Comparison of ENCODE assay signal across 13 cellular contexts in genomic region chr10:30917790-30918189, GRCh38.
DNase-seq lines count a peak whose midpoint lies in the region; ATAC-seq lines count a peak whose summit lies in the region.
"Had no signal": no experiment of that assay in that cellular context is flagged by ENCODE, and none has a peak within 500 bp of the region (broad histone marks: within the 10 kb centered on the region; RNA-seq: fewer than 3 reads in every experiment).

No MANE protein-coding gene starts in this region.

- H3K9me3 Mint-ChIP-seq in stimulated activated memory B cell treated with anti-CD40 and anti-IgM and Interleukin-4, amounts not matched to agents 10 μg/mL and 1 μg/mL and 100 μg/mL, for 72 hours, result no peaks in the 10 kb centered on the region
- H3K9me3 Mint-ChIP-seq: CD8-positive, alpha-beta T cell had no signal

- DNase-seq in LHCN-M2 (ENCODE audit: low read depth) (peak; percentile 14), fibroblast of gingiva (ENCODE audit: low read depth) (peak; percentile 21), iris pigment epithelial cell (ENCODE audit: low read depth) (peak; percentile 9), MG63 (no peak), D341Med (ENCODE audit: low spot score) (no peak), NCI-H345 (lab: John Stamatoyannopoulos, UW) (no peak)
- DNase-seq: Caco-2; CD8-positive, alpha-beta T cell; DMS53; GF-D8 had no signal

- no peak overlapping the region for H3K4me3 Mint-ChIP-seq in stimulated activated memory B cell treated with anti-CD40 and anti-IgM and Interleukin-4, amounts not matched to agents 10 μg/mL and 1 μg/mL and 100 μg/mL, for 72 hours
- H3K4me3 Mint-ChIP-seq: CD8-positive, alpha-beta T cell had no signal

- no peaks in the 10 kb centered on the region for H3K4me1 Mint-ChIP-seq in stimulated activated memory B cell treated with anti-CD40 and anti-IgM and Interleukin-4, amounts not matched to agents 10 μg/mL and 1 μg/mL and 100 μg/mL, for 72 hours

- no peaks in the 10 kb centered on the region for H3K36me3 ChIP-seq in MG63
- H3K36me3 ChIP-seq: HAP-1 had no signal

- no peaks in the 10 kb centered on the region for H3K27me3 Mint-ChIP-seq in stimulated activated memory B cell treated with anti-CD40 and anti-IgM and Interleukin-4, amounts not matched to agents 10 μg/mL and 1 μg/mL and 100 μg/mL, for 72 hours

- H3K4me3 ChIP-seq in MG63, result no peak overlapping the region
- H3K4me3 ChIP-seq: A549, HAP-1 had no signal

- no peaks in the 10 kb centered on the region for H3K27me3 ChIP-seq in MG63

- ATAC-seq in stimulated activated memory B cell treated with anti-CD40 and anti-IgM and Interleukin-4, amounts not matched to agents 10 μg/mL and 1 μg/mL and 100 μg/mL, for 72 hours, result no peak
- ATAC-seq: A549; CD8-positive, alpha-beta T cell had no signal

- peak overlapping the region; percentile 3 for H3K27ac Mint-ChIP-seq in stimulated activated memory B cell treated with anti-CD40 and anti-IgM and Interleukin-4, amounts not matched to agents 10 μg/mL and 1 μg/mL and 100 μg/mL, for 72 hours
- H3K27ac Mint-ChIP-seq: CD8-positive, alpha-beta T cell had no signal

- no peaks in the 10 kb centered on the region for H3K9me3 ChIP-seq in MG63
- H3K9me3 ChIP-seq: A549, Caco-2, HAP-1 had no signal

- H3K36me3 Mint-ChIP-seq in stimulated activated memory B cell treated with anti-CD40 and anti-IgM and Interleukin-4, amounts not matched to agents 10 μg/mL and 1 μg/mL and 100 μg/mL, for 72 hours, result peaks cover 6% of the 10 kb centered on the region

Comparison
In these comparisons a context has a peak if more than half of its experiments do, and no peak if none do; other contexts are left out.
1. DNase-seq: peak in LHCN-M2 (single experiment), fibroblast of gingiva (single experiment) and iris pigment epithelial cell (single experiment); none in MG63 (single experiment), D341Med (single experiment) and NCI-H345 (single experiment).